ENCODE assay signal across 12 cellular contexts in genomic region chr1:51642739-51643142, GRCh38. TPM values are rescaled to one million over a fixed set of nuclear protein-coding genes. Genes with fewer than 3 reads are reported as not detected.
DNase-seq lines count a peak whose midpoint lies in the region; ATAC-seq and TF ChIP-seq lines count a peak whose summit lies in the region.
"Had no signal": no experiment of that assay in that cellular context is flagged by ENCODE, and none has a peak within 500 bp of the region (broad histone marks: within the 10 kb centered on the region; RNA-seq: fewer than 3 reads in every experiment).

No MANE protein-coding gene starts in this region.

- peaks cover 21% of the 10 kb centered on the region for H3K4me1 Mint-ChIP-seq in stimulated activated memory B cell treated with anti-CD40 and anti-IgM and Interleukin-4, amounts not matched to agents 10 μg/mL and 1 μg/mL and 100 μg/mL, for 72 hours

- H3K27ac Mint-ChIP-seq in stimulated activated memory B cell treated with anti-CD40 and anti-IgM and Interleukin-4, amounts not matched to agents 10 μg/mL and 1 μg/mL and 100 μg/mL, for 72 hours, result no peak overlapping the region

- no peak for TF ChIP-seq EP300 in ovary (IDR thresholded peaks at IDR 0.05)

- H3K27me3 ChIP-seq in ACC112 (ENCODE audit: insufficient read depth, low read length) (no peaks in the 10 kb centered on the region), RWPE2 (ENCODE audit: insufficient read depth, poor library complexity, severe bottlenecking) (no peaks in the 10 kb centered on the region), ovary (no peaks in the 10 kb centered on the region)

- peaks cover 2% of the 10 kb centered on the region for H3K9me3 Mint-ChIP-seq in stimulated activated memory B cell treated with anti-CD40 and anti-IgM and Interleukin-4, amounts not matched to agents 10 μg/mL and 1 μg/mL and 100 μg/mL, for 72 hours

- peaks cover 38% of the 10 kb centered on the region for H3K36me3 Mint-ChIP-seq in stimulated activated memory B cell treated with anti-CD40 and anti-IgM and Interleukin-4, amounts not matched to agents 10 μg/mL and 1 μg/mL and 100 μg/mL, for 72 hours

- H3K36me3 ChIP-seq in ACC112 (ENCODE audit: insufficient read depth, low read length) (no peaks in the 10 kb centered on the region), RWPE2 (ENCODE audit: low read depth) (no peaks in the 10 kb centered on the region), ovary (no peaks in the 10 kb centered on the region)

- TF ChIP-seq CTCF in RWPE2 (IDR thresholded peaks at IDR 0.05; ENCODE audit: poor library complexity, severe bottlenecking) (no peak), foreskin fibroblast (IDR thresholded peaks at IDR 0.05; ENCODE audit: low read depth, low read length) (no peak), ovary (IDR thresholded peaks at IDR 0.05) (no peak)

- no peak overlapping the region for H3K4me3 Mint-ChIP-seq in stimulated activated memory B cell treated with anti-CD40 and anti-IgM and Interleukin-4, amounts not matched to agents 10 μg/mL and 1 μg/mL and 100 μg/mL, for 72 hours

- DNase-seq in RWPE2 (ENCODE audit: low spot score) (no peak), foreskin fibroblast (peak; percentile 79 to 90), ovary (peak in 3 of 5 donors; percentile 47 to 65 (median 49)), NCI-H2081 (lab: John Stamatoyannopoulos, UW) (no peak), nucleus accumbens (lab: John Stamatoyannopoulos, UW) (no peak)
- no peak for DNase-seq in stimulated activated CD4-positive, alpha-beta T cell treated with anti-CD3 and anti-CD28 coated beads, Interleukin-4, amount 100 ng/mL, for 24 hours
- DNase-seq: activated CD4-positive, CD25-positive, alpha-beta regulatory T cell treated with anti-CD3 and anti-CD28 coated beads, Interleukin-2, amount 50 U/mL, for 72 hours; H7; islet precursor cell had no signal

- H3K27me3 Mint-ChIP-seq in stimulated activated memory B cell treated with anti-CD40 and anti-IgM and Interleukin-4, amounts not matched to agents 10 μg/mL and 1 μg/mL and 100 μg/mL, for 72 hours, result no peaks in the 10 kb centered on the region

- H3K4me1 ChIP-seq in ACC112 (ENCODE audit: control insufficient read depth, insufficient read depth, low read length, unreplicated experiment) (peaks cover 50% of the 10 kb centered on the region), RWPE2 (ENCODE audit: insufficient read depth, poor library complexity, severe bottlenecking) (peaks cover 50% of the 10 kb centered on the region), ovary (ENCODE audit: insufficient read depth) (peaks cover 20% of the 10 kb centered on the region)

- intact Hi-C loops in ovary (cut with DNase I), result no loop called here

- peak; percentile 65 for ATAC-seq in RWPE2 (ENCODE audit: low read depth)
- no peak for ATAC-seq in stimulated activated memory B cell treated with anti-CD40 and anti-IgM and Interleukin-4, amounts not matched to agents 10 μg/mL and 1 μg/mL and 100 μg/mL, for 72 hours

- no peaks in the 10 kb centered on the region for H3K9me3 ChIP-seq in RWPE2 (ENCODE audit: severe bottlenecking)
- H3K9me3 ChIP-seq in ovary, result no peaks in the 10 kb centered on the region

- H2AFZ ChIP-seq in ACC112 (ENCODE audit: low read length, unreplicated experiment), result no peak overlapping the region

- WGBS in ovary, 3 donors, result 3 to 14% (median 13%) methylated on average over 1 of the region's 1 CpG

- peaks cover 50% of the 10 kb centered on the region for H3K79me2 ChIP-seq in ACC112 (ENCODE audit: control insufficient read depth, insufficient read depth, low read length, unreplicated experiment)

- H3K27ac ChIP-seq in ACC112 (ENCODE audit: low read depth, low read length) (peak overlapping the region; percentile 81), RWPE2 (ENCODE audit: poor library complexity, severe bottlenecking) (peak overlapping the region; percentile 73), ovary (peak overlapping the region; percentile 70 to 84)
- H3K27ac ChIP-seq: C4-2B had no signal

- H3K4me3 ChIP-seq in ACC112 (ENCODE audit: low read depth, low read length), result no peak overlapping the region
- no peak overlapping the region for H3K4me3 ChIP-seq in RWPE2 (ENCODE audit: severe bottlenecking)
- H3K4me3 ChIP-seq in foreskin fibroblast (ENCODE audit: low read depth in 1 of 2, low read length in 2 of 2), result no peak overlapping the region
- no peak overlapping the region for H3K4me3 ChIP-seq in ovary

- TF ChIP-seq POLR2A in ovary (IDR thresholded peaks at IDR 0.05), result peak; percentile 32

RNA-seq across cellular contexts. Expression of gene OSBPL9, which starts 25.8 kb away (rescaled TPM):
- 10 to 100 TPM; 53.1 to 92.4 (median 72.6) TPM for total RNA-seq in ovary
- 10 to 100 TPM; 65.3 to 73.1 TPM for polyA plus RNA-seq in ovary

Comparison
In these comparisons a context has a peak if more than half of its experiments do, and no peak if none do; other contexts are left out.
1. DNase-seq: peak in foreskin fibroblast (2 of 2) and ovary (3 of 5); none in RWPE2 (single experiment), NCI-H2081 (0 of 2), stimulated activated CD4-positive, alpha-beta T cell treated with anti-CD3 and anti-CD28 coated beads, Interleukin-4, amount 100 ng/mL, for 24 hours (single experiment) and nucleus accumbens (0 of 56).
2. Peak in every context shown above with its lines, with median percentiles within 50 percentile points of each other: H3K27ac ChIP-seq.